ENCODE assay signal across 9 cellular contexts in the genomic region with DNA sequence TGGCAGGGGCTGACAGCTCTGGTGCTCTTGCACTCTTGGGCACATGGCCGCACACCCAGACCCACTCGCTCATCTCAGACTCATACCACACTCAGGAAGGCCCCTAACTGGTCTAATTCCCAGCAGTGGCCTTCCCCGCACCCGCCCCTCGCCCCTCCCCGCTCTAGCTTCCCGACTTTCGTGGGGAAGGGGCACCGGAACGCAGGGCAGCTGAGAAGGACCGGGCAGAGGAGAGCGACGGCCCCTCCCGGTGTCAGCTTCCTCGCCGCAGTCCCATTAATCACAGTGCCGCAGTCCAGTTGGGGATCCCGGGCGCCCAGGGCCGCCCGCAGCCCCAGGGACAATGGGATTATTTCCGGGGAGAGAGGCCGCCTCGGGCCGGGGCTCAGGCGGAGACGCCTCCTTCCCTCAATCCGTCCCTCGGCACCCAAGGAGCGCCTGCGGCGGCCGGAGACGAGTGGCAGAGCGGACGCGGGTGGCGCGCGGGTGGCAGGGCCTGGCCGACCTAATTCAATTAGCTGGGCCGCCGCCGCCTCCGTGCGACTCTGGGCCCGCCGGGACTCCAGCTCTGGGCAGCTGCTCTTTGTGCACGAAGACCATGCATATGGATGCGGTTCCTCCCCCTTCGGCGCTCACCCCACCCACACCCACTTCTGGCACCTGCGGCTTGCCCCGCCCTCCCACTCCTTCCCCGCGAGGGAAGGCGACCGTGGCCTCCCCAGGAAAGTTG. TPM values are rescaled to one million over a fixed set of nuclear protein-coding genes. Genes with fewer than 3 reads are reported as not detected.
DNase-seq lines count a peak whose midpoint lies in the region; ATAC-seq, FAIRE-seq and TF ChIP-seq lines count a peak whose summit lies in the region.
"Had no signal": no experiment of that assay in that cellular context is flagged by ENCODE, and none has a peak within 500 bp of the region (broad histone marks: within the 10 kb centered on the region; RNA-seq: fewer than 3 reads in every experiment).

No MANE protein-coding gene starts in this region.

- no peak overlapping the region for H3K4me2 ChIP-seq in endothelial cell of umbilical vein (ENCODE audit: insufficient read depth, low read length)

- peak; percentile 31 to 64 (median 34) for ATAC-seq in psoas muscle
- ATAC-seq in HG02870 (IDR thresholded peaks at IDR 0.05; ENCODE audit: unreplicated experiment), result no peak

- POLR2A ChIA-PET in endothelial cell of umbilical vein (lab: Charles Lee), result no interaction called here

- no peaks in the 10 kb centered on the region for H4K20me1 ChIP-seq in endothelial cell of umbilical vein (replicated peaks; ENCODE audit: control insufficient read depth, extremely low read depth, insufficient read depth, low read length)

- no peaks in the 10 kb centered on the region for H3K4me1 ChIP-seq in endothelial cell of umbilical vein (ENCODE audit: control insufficient read depth, extremely low read depth, insufficient read depth, low read length)
- peaks cover 13% of the 10 kb centered on the region for H3K4me1 ChIP-seq in psoas muscle

- WGBS in psoas muscle, 3 donors, result 1 to 3% (median 3%) methylated on average over 36 to 58 of the region's 58 CpGs

- no peak for TF ChIP-seq POLR2A in endothelial cell of umbilical vein (IDR thresholded peaks at IDR 0.05; ENCODE audit: low read depth, low read length)

- dilution Hi-C loops in endothelial cell of umbilical vein (cut with MboI; ENCODE audit: extremely low pct_ligation_motif_present, low sequenced_read_pairs), result no loop called here

- no TSS peak for BruUV-seq in endothelial cell of umbilical vein (replicated peaks; lab: Mats Ljungman, UMichigan)

- peaks cover 86 to 97% of the 10 kb centered on the region in 2 experiments for H3K27me3 ChIP-seq in endothelial cell of umbilical vein (ENCODE audit: control insufficient read depth in 2 of 2, insufficient read depth in 2 of 2, low read length in 2 of 2)
- H3K27me3 ChIP-seq in psoas muscle (ENCODE audit: insufficient read depth in 3 of 3, low read length in 2 of 3), result peaks cover 0 to 97% (median 47%) of the 10 kb centered on the region in 3 donors

- H3K4me3 ChIP-seq in endothelial cell of umbilical vein (replicated peaks in 1 of 3; ENCODE audit: insufficient read depth in 1 of 3, low read depth in 1 of 3, low read length in 3 of 3) (no peak overlapping the region), psoas muscle (peak overlapping the region; percentile 59)

- no peaks in the 10 kb centered on the region for H3K9me1 ChIP-seq in endothelial cell of umbilical vein (replicated peaks; ENCODE audit: control insufficient read depth, extremely low read depth, insufficient read depth, low read length)

- intact Hi-C loops in endothelial cell of umbilical vein (cut with micrococcal nuclease), result no loop called here
- intact Hi-C loops in psoas muscle (cut with DNase I), result no loop called here

- H3K27ac ChIP-seq in endothelial cell of umbilical vein (ENCODE audit: insufficient read depth, low read depth, low read length) (no peak overlapping the region), psoas muscle (no peak overlapping the region)

- no peak for TF ChIP-seq CTCF in endothelial cell of umbilical vein (IDR thresholded peaks at IDR 0.05; ENCODE audit: extremely low read depth in 1 of 2, insufficient read depth in 1 of 2, low read depth in 1 of 2, low read length in 2 of 2)
- TF ChIP-seq CTCF in psoas muscle (IDR thresholded peaks at IDR 0.05), result no peak

- DNase-seq in ELF-1 (ENCODE audit: low read depth, low spot score) (peak; percentile 27), NCI-H510A treated with DMSO at 0.1 percent for 48 hours (lab: John Stamatoyannopoulos, UW) (peak; percentile 61), endothelial cell of umbilical vein (ENCODE audit: low read depth, low spot score) (no peak), psoas muscle (peak in 1 of 2 donors; percentile 54), NCI-H2029 treated with DMSO at 0.1 percent for 48 hours (lab: John Stamatoyannopoulos, UW) (no peak), SIG-M5 treated with dmso at 0.1 percent for 504 hours (lab: John Stamatoyannopoulos, UW; ENCODE audit: unreplicated experiment) (no peak)
- DNase-seq: activated CD4-positive, alpha-beta T cell treated with anti-CD3 and anti-CD28 coated beads, Interleukin-2, amount 50 U/mL, for 1 hour had no signal

- no peak overlapping the region for H3K9ac ChIP-seq in endothelial cell of umbilical vein (replicated peaks; ENCODE audit: extremely low read depth, insufficient read depth, low read length)

- H3K79me2 ChIP-seq in endothelial cell of umbilical vein (ENCODE audit: control insufficient read depth, insufficient read depth, low read length), result no peaks in the 10 kb centered on the region

- no peaks in the 10 kb centered on the region for H3K36me3 ChIP-seq in endothelial cell of umbilical vein (ENCODE audit: control insufficient read depth in 2 of 2, extremely low read depth in 1 of 2, insufficient read depth in 2 of 2, low read length in 2 of 2)
- no peaks in the 10 kb centered on the region for H3K36me3 ChIP-seq in psoas muscle (ENCODE audit: insufficient read depth in 1 of 2, low read depth in 1 of 2)

- CTCF ChIA-PET in endothelial cell of umbilical vein (lab: Charles Lee), result interaction anchor here (1.4 to 1.9 kb wide), 4 partner anchors 18 to 38 kb away, joined by 6 to 12 read pairs (median 10); no protein-coding TSS in a partner anchor

- H2AFZ ChIP-seq in endothelial cell of umbilical vein (ENCODE audit: low read depth, low read length), result no peak overlapping the region

- H3K9me3 ChIP-seq in endothelial cell of umbilical vein (replicated peaks; ENCODE audit: control insufficient read depth, insufficient read depth, low read length) (no peaks in the 10 kb centered on the region), psoas muscle (no peaks in the 10 kb centered on the region)

- no peak for FAIRE-seq in endothelial cell of umbilical vein (lab: Jason Lieb, UNC)
- FAIRE-seq: colon had no signal

TF ChIP-seq in endothelial cell of umbilical vein, 7 proteins besides CTCF, POLR2A, EP300 and RAD21:
- no peak for TF ChIP-seq JUN (IDR thresholded peaks at IDR 0.05; ENCODE audit: borderline replicate concordance, insufficient read depth, insufficient read length, low read depth)
- peak; percentile 75 for TF ChIP-seq EZH2 (IDR thresholded peaks at IDR 0.05; ENCODE audit: borderline replicate concordance, low read depth, low read length, severe bottlenecking)
- TF ChIP-seq MYC (IDR thresholded peaks at IDR 0.05; ENCODE audit: low read depth, low read length), result no peak
- no peak for TF ChIP-seq GATA2 (IDR thresholded peaks at IDR 0.05; ENCODE audit: insufficient read depth, insufficient read length, low read depth, low read length)
- no peak for TF ChIP-seq FOS (IDR thresholded peaks at IDR 0.05; ENCODE audit: borderline replicate concordance, insufficient read depth, low read length)
- TF ChIP-seq, protein P1, sequence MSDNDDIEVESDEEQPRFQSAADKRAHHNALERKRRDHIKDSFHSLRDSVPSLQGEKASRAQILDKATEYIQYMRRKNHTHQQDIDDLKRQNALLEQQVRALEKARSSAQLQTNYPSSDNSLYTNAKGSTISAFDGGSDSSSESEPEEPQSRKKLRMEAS (IDR thresholded peaks at IDR 0.05; ENCODE audit: insufficient read depth, insufficient read length), result no peak
- TF ChIP-seq POLR2AphosphoS5 (IDR thresholded peaks at IDR 0.05; ENCODE audit: insufficient read depth, low read depth, low read length), result no peak

RNA-seq across cellular contexts. Expression of a gene that starts 7.8 kb away (rescaled TPM):
- total RNA-seq in endothelial cell of umbilical vein (not detected in 2 replicates), psoas muscle (not detected)
- polyA plus RNA-seq in endothelial cell of umbilical vein (0.10 TPM in 1 of 2 replicates, not detected in the other), psoas muscle (not detected)
- 0.03 TPM in 2 replicates for polyA plus RNA-seq in endothelial cell of umbilical vein (2011; cell fraction: cytosol; rRNA removed)
- polyA plus RNA-seq in endothelial cell of umbilical vein (2011; cell fraction: nucleus; rRNA removed), result 0.07 TPM in 1 of 2 replicates, not detected in the other
- polyA plus RNA-seq in endothelial cell of umbilical vein (2012), result not detected in 2 replicates
- 0.44 TPM in 1 of 2 replicates, not detected in the other for polyA minus RNA-seq in endothelial cell of umbilical vein
- polyA minus RNA-seq in endothelial cell of umbilical vein (2011; cell fraction: cytosol; rRNA and poly(A)+ RNA removed), result not detected
- not detected in 2 replicates for polyA minus RNA-seq in endothelial cell of umbilical vein (2011; cell fraction: nucleus; rRNA and poly(A)+ RNA removed)

Comparison
In these comparisons a context has a peak if more than half of its experiments do, and no peak if none do; other contexts are left out.
1. DNase-seq: peak in ELF-1 (single experiment) and NCI-H510A treated with DMSO at 0.1 percent for 48 hours (single experiment); none in endothelial cell of umbilical vein (single experiment), NCI-H2029 treated with DMSO at 0.1 percent for 48 hours (single experiment) and SIG-M5 treated with dmso at 0.1 percent for 504 hours (single experiment).